2 cellular contexts compared by ENCODE assay signal in the genomic region with DNA sequence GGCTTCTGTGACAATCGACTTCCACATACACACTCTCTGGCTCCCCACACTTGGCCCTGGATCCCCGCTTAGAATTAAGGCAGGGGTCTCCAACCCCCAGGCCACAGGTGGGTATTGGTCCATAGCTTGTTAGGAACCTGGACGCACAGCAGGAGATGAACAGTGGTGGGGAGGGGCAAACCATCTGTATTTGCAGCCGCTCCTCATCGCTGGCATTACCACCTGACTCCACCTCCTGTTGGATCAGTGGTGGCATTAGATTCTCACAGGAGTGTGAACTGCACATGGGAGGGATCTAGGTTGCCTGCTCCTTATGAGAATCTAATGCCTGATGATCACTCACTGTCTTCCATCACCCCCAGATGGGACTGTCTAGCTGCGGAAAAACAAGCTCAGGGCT.
TF ChIP-seq lines count a peak whose summit lies in the region.

No MANE protein-coding gene starts in this region.

TF ChIP-seq in IMR-90, 13 proteins besides CTCF, POLR2A, EP300 and RAD21:
- no peak for TF ChIP-seq BHLHE40 (IDR thresholded peaks at IDR 0.05; ENCODE audit: low read depth, low read length)
- no peak for TF ChIP-seq FOS (IDR thresholded peaks at IDR 0.05; ENCODE audit: low read depth, low read length)
- no peak for TF ChIP-seq RFX5 (IDR thresholded peaks at IDR 0.05; ENCODE audit: low read depth, low read length)
- TF ChIP-seq, protein P1, sequence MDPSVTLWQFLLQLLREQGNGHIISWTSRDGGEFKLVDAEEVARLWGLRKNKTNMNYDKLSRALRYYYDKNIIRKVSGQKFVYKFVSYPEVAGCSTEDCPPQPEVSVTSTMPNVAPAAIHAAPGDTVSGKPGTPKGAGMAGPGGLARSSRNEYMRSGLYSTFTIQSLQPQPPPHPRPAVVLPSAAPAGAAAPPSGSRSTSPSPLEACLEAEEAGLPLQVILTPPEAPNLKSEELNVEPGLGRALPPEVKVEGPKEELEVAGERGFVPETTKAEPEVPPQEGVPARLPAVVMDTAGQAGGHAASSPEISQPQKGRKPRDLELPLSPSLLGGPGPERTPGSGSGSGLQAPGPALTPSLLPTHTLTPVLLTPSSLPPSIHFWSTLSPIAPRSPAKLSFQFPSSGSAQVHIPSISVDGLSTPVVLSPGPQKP (IDR thresholded peaks at IDR 0.05; ENCODE audit: borderline replicate concordance, low read depth, low read length): no peak
- no peak for TF ChIP-seq CHD1 (IDR thresholded peaks at IDR 0.05; ENCODE audit: low read depth, low read length)
- no peak for TF ChIP-seq SMC3 (IDR thresholded peaks at IDR 0.05; ENCODE audit: low read depth, low read length)
TF ChIP-seq in IMR-90: peak in this region for 0.

TF ChIP-seq in H1, 55 proteins besides CTCF, POLR2A, EP300 and RAD21:
- no peak for TF ChIP-seq KDM5A (IDR thresholded peaks at IDR 0.05; ENCODE audit: low read length)
- TF ChIP-seq, protein P2, sequence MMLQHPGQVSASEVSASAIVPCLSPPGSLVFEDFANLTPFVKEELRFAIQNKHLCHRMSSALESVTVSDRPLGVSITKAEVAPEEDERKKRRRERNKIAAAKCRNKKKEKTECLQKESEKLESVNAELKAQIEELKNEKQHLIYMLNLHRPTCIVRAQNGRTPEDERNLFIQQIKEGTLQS (IDR thresholded peaks at IDR 0.05; ENCODE audit: insufficient read depth, low read depth, low read length): no peak
- no peak for TF ChIP-seq CBX5 (IDR thresholded peaks at IDR 0.05; ENCODE audit: low read depth, low read length)
- no peak for TF ChIP-seq TAF7 (optimal IDR thresholded peaks at IDR 0.05; ENCODE audit: borderline replicate concordance, low read depth, low read length)
